In genomic region chr15:48962662-48963523, GRCh38 we compare ENCODE assay signal across 8 cellular contexts. TPM values are rescaled to one million over a fixed set of nuclear protein-coding genes. Genes with fewer than 3 reads are reported as not detected.
DNase-seq lines count a peak whose midpoint lies in the region; ATAC-seq, FAIRE-seq and TF ChIP-seq lines count a peak whose summit lies in the region.

No MANE protein-coding gene starts in this region.

- peak overlapping the region; percentile 94 for H2AFZ ChIP-seq in endothelial cell of umbilical vein (ENCODE audit: low read depth, low read length)

- peak; percentile 63 for DNase-seq in activated CD8-positive, alpha-beta memory T cell treated with anti-CD3 and anti-CD28 coated beads for 24 hours
- no peak for DNase-seq in activated CD8-positive, alpha-beta memory T cell treated with anti-CD3 and anti-CD28 coated beads, Interleukin-2, amount 50 U/mL, for 48 hours
- DNase-seq in SJSA1 (ENCODE audit: low read depth in 1 of 2, low spot score in 2 of 2) (peak in 1 of 2 experiments; percentile 50), endothelial cell of umbilical vein (ENCODE audit: low read depth, low spot score) (peak; percentile 39), aorta (peak; percentile 58 to 78), CD1c-positive myeloid dendritic cell (ENCODE audit: extremely low spot score) (no peak)

- H3K79me2 ChIP-seq in endothelial cell of umbilical vein (ENCODE audit: control insufficient read depth, insufficient read depth, low read length), result no peaks in the 10 kb centered on the region

- ATAC-seq in aorta (ENCODE audit: low FRiP score), result peak; percentile 72
- no peak for ATAC-seq in HG03045 (IDR thresholded peaks at IDR 0.05; ENCODE audit: unreplicated experiment)

- H3K9me1 ChIP-seq in endothelial cell of umbilical vein (replicated peaks; ENCODE audit: control insufficient read depth, extremely low read depth, insufficient read depth, low read length), result no peaks in the 10 kb centered on the region

- no peak for TF ChIP-seq CTCF in endothelial cell of umbilical vein (IDR thresholded peaks at IDR 0.05; ENCODE audit: extremely low read depth in 1 of 2, insufficient read depth in 1 of 2, low read depth in 1 of 2, low read length in 2 of 2)

- intact Hi-C loops in endothelial cell of umbilical vein (cut with micrococcal nuclease), result loop anchor here (1.0 to 5.0 kb wide), 7 partner anchors 12 to 659 kb away; partner anchors contain the start of genes COPS2, DTWD1, EID1 and FAM227B
- intact Hi-C loops in aorta (cut with DNase I), result loop anchor here (5.0 kb wide), 1 partner anchor 86 kb away; the partner anchor contains the start of gene EID1 (in 2 of the 2)

- dilution Hi-C loops in endothelial cell of umbilical vein (cut with MboI; ENCODE audit: extremely low pct_ligation_motif_present, low sequenced_read_pairs), result no loop called here

- H3K9ac ChIP-seq in endothelial cell of umbilical vein (replicated peaks; ENCODE audit: extremely low read depth, insufficient read depth, low read length), result no peak overlapping the region

- CTCF ChIA-PET in endothelial cell of umbilical vein (lab: Charles Lee), result interaction anchor here (1.4 to 6.0 kb wide), 7 partner anchors 12 to 1182 kb away, joined by 4 to 86 read pairs (median 8); partner anchors contain the start of genes EID1 and SECISBP2L

- 2 to 3% methylated on average over 54 of the region's 54 CpGs for WGBS in aorta, 2 donors

- peak overlapping the region; percentile 57 for H3K4me2 ChIP-seq in endothelial cell of umbilical vein (ENCODE audit: insufficient read depth, low read length)

- H3K36me3 ChIP-seq in SJSA1 (no peaks in the 10 kb centered on the region), endothelial cell of umbilical vein (ENCODE audit: control insufficient read depth in 2 of 2, extremely low read depth in 1 of 2, insufficient read depth in 2 of 2, low read length in 2 of 2) (no peaks in the 10 kb centered on the region), muscle layer of duodenum (ENCODE audit: control insufficient read depth in 1 of 2, insufficient read depth in 2 of 2, low read length in 2 of 2) (no peaks in the 10 kb centered on the region), aorta (ENCODE audit: control insufficient read depth in 1 of 2, insufficient read depth in 2 of 2, low read length in 1 of 2) (no peaks in the 10 kb centered on the region)

- no peak overlapping the region for H3K27ac ChIP-seq in SJSA1
- no peak overlapping the region for H3K27ac ChIP-seq in endothelial cell of umbilical vein (ENCODE audit: insufficient read depth, low read depth, low read length)
- no peak overlapping the region for H3K27ac ChIP-seq in muscle layer of duodenum (ENCODE audit: low read length)
- H3K27ac ChIP-seq in aorta (ENCODE audit: low read depth in 1 of 2, low read length in 2 of 2), result peak overlapping the region in 1 of 2 donors; percentile 83

- FAIRE-seq in endothelial cell of umbilical vein (lab: Jason Lieb, UNC), result peak; percentile 65

- BruUV-seq in endothelial cell of umbilical vein (replicated peaks; lab: Mats Ljungman, UMichigan), result no TSS peak

- H4K20me1 ChIP-seq in endothelial cell of umbilical vein (replicated peaks; ENCODE audit: control insufficient read depth, extremely low read depth, insufficient read depth, low read length), result no peaks in the 10 kb centered on the region

- H3K4me1 ChIP-seq in SJSA1 (replicated peaks) (peaks cover 14% of the 10 kb centered on the region), endothelial cell of umbilical vein (ENCODE audit: control insufficient read depth, extremely low read depth, insufficient read depth, low read length) (peaks cover 8% of the 10 kb centered on the region), muscle layer of duodenum (ENCODE audit: control insufficient read depth in 1 of 2, insufficient read depth in 2 of 2, low read length in 2 of 2) (peaks cover 4 to 6% of the 10 kb centered on the region in 2 donors), aorta (ENCODE audit: control insufficient read depth in 1 of 2, insufficient read depth in 2 of 2, low read length in 2 of 2) (peaks cover 2 to 3% of the 10 kb centered on the region in 2 donors)

- H3K9me3 ChIP-seq in SJSA1 (replicated peaks), result no peaks in the 10 kb centered on the region
- H3K9me3 ChIP-seq in endothelial cell of umbilical vein (replicated peaks; ENCODE audit: control insufficient read depth, insufficient read depth, low read length), result no peaks in the 10 kb centered on the region
- no peaks in the 10 kb centered on the region for H3K9me3 ChIP-seq in muscle layer of duodenum (ENCODE audit: control insufficient read depth in 1 of 2, low read length in 2 of 2)
- H3K9me3 ChIP-seq in aorta (ENCODE audit: control insufficient read depth, low read length), result no peaks in the 10 kb centered on the region

- H3K4me3 ChIP-seq in SJSA1 (peak overlapping the region; percentile 39), endothelial cell of umbilical vein (replicated peaks in 1 of 3; ENCODE audit: insufficient read depth in 1 of 3, low read depth in 1 of 3, low read length in 3 of 3) (peak overlapping the region; percentile 17 to 76 (median 40)), muscle layer of duodenum (ENCODE audit: low read depth in 1 of 2, low read length in 2 of 2) (peak overlapping the region; percentile 60 to 70), aorta (ENCODE audit: low read length in 2 of 2) (peak overlapping the region; percentile 21 to 27)

- H3K27me3 ChIP-seq in SJSA1 (replicated peaks), result no peaks in the 10 kb centered on the region
- H3K27me3 ChIP-seq in endothelial cell of umbilical vein (ENCODE audit: control insufficient read depth in 2 of 2, insufficient read depth in 2 of 2, low read length in 2 of 2), result peaks cover 12 to 22% of the 10 kb centered on the region in 2 experiments
- H3K27me3 ChIP-seq in muscle layer of duodenum (ENCODE audit: low read depth, low read length), result no peaks in the 10 kb centered on the region
- H3K27me3 ChIP-seq in aorta (ENCODE audit: control insufficient read depth in 1 of 2, insufficient read depth in 2 of 2, low read length in 1 of 2), result no peaks in the 10 kb centered on the region

- POLR2A ChIA-PET in endothelial cell of umbilical vein (lab: Charles Lee), result interaction anchor here (1.3 kb wide), 1 partner anchor 85 kb away, joined by 5 read pairs; the partner anchor contains the start of gene EID1

- no peak for TF ChIP-seq POLR2A in endothelial cell of umbilical vein (IDR thresholded peaks at IDR 0.05; ENCODE audit: low read depth, low read length)

TF ChIP-seq in endothelial cell of umbilical vein, 7 proteins besides CTCF, POLR2A, EP300 and RAD21:
- TF ChIP-seq EZH2 (IDR thresholded peaks at IDR 0.05; ENCODE audit: borderline replicate concordance, low read depth, low read length, severe bottlenecking) (no peak), MYC (IDR thresholded peaks at IDR 0.05; ENCODE audit: low read depth, low read length) (no peak), POLR2AphosphoS5 (IDR thresholded peaks at IDR 0.05; ENCODE audit: insufficient read depth, low read depth, low read length) (no peak), GATA2 (IDR thresholded peaks at IDR 0.05; ENCODE audit: insufficient read depth, insufficient read length, low read depth, low read length) (no peak)

RNA-seq across cellular contexts. Expression of gene SHC4, which starts 0.8 kb away (rescaled TPM):
- total RNA-seq in SJSA1 (2014; rRNA removed; shearing (Covaris generic)), result 1.0 and 2.9 TPM in 2 replicates
- total RNA-seq in endothelial cell of umbilical vein (0.20 TPM in 1 of 2 replicates, not detected in the other), aorta (10 to 100 TPM in 1 of 2 donors, 1 to 10 TPM in 1; 8.7 to 18.6 TPM)
- polyA plus RNA-seq in endothelial cell of umbilical vein (0.10 TPM in 1 of 2 replicates, not detected in the other), aorta (1 to 10 TPM; 4.4 to 5.6 TPM)
- polyA plus RNA-seq in endothelial cell of umbilical vein (2011; cell fraction: cytosol; rRNA removed), result 0.04 and 0.13 TPM in 2 replicates
- polyA plus RNA-seq in endothelial cell of umbilical vein (2011; cell fraction: nucleus; rRNA removed), result 0.49 and 0.84 TPM in 2 replicates
- 0.15 and 0.18 TPM in 2 replicates for polyA plus RNA-seq in endothelial cell of umbilical vein (2012)
- polyA minus RNA-seq in endothelial cell of umbilical vein, result 0.38 and 1.2 TPM in 2 replicates
- 1.0 TPM for polyA minus RNA-seq in endothelial cell of umbilical vein (2011; cell fraction: cytosol; rRNA and poly(A)+ RNA removed)
- 0.43 and 0.63 TPM in 2 replicates for polyA minus RNA-seq in endothelial cell of umbilical vein (2011; cell fraction: nucleus; rRNA and poly(A)+ RNA removed)

Comparison
In these comparisons a context has a peak if more than half of its experiments do, and no peak if none do; other contexts are left out.
1. DNase-seq: peak in activated CD8-positive, alpha-beta memory T cell treated with anti-CD3 and anti-CD28 coated beads for 24 hours (single experiment), endothelial cell of umbilical vein (single experiment) and aorta (2 of 2); none in activated CD8-positive, alpha-beta memory T cell treated with anti-CD3 and anti-CD28 coated beads, Interleukin-2, amount 50 U/mL, for 48 hours (single experiment) and CD1c-positive myeloid dendritic cell (single experiment).
2. Peak in every context shown above with its lines, with median percentiles within 50 percentile points of each other: H3K4me3 ChIP-seq.